11 cellular contexts compared by ENCODE assay signal in genomic region chr16:2040031-2040430, GRCh38. TPM values are rescaled to one million over a fixed set of nuclear protein-coding genes. Genes with fewer than 3 reads are reported as not detected.
DNase-seq lines count a peak whose midpoint lies in the region; ATAC-seq lines count a peak whose summit lies in the region.
"Had no signal": no experiment of that assay in that cellular context is flagged by ENCODE, and none has a peak within 500 bp of the region (broad histone marks: within the 10 kb centered on the region; RNA-seq: fewer than 3 reads in every experiment).

No MANE protein-coding gene starts in this region.

- H3K9me3 Mint-ChIP-seq in natural killer cell treated with Interleukin-12 subunit alpha and Interleukin-12 subunit beta and Interleukin-15 and Interleukin-18, amount 100 ng/mL, for 72 hours: no peaks in the 10 kb centered on the region
- H3K9me3 Mint-ChIP-seq: neural progenitor cell had no signal

- peaks cover 12% of the 10 kb centered on the region for H3K4me1 ChIP-seq in right cardiac atrium (ENCODE audit: control insufficient read depth, insufficient read depth, low read length)

- peak overlapping the region; percentile 76 for H3K27ac ChIP-seq in right cardiac atrium (ENCODE audit: low read length)
- peak overlapping the region; percentile 16 for H3K27ac ChIP-seq in substantia nigra (ENCODE audit: low read depth, low read length, poor library complexity, severe bottlenecking)
- H3K27ac ChIP-seq: neural progenitor cell had no signal

- no peak overlapping the region for H3K4me3 ChIP-seq in right cardiac atrium (ENCODE audit: low read length)
- H3K4me3 ChIP-seq: GM12878, neural progenitor cell had no signal

- H3K4me1 Mint-ChIP-seq in natural killer cell treated with Interleukin-12 subunit alpha and Interleukin-12 subunit beta and Interleukin-15 and Interleukin-18, amount 100 ng/mL, for 72 hours (ENCODE audit: low read depth in 2 of 2): no peaks in the 10 kb centered on the region

- no peaks in the 10 kb centered on the region for H3K27me3 Mint-ChIP-seq in natural killer cell treated with Interleukin-12 subunit alpha and Interleukin-12 subunit beta and Interleukin-15 and Interleukin-18, amount 100 ng/mL, for 72 hours

- no peak overlapping the region for H3K27ac Mint-ChIP-seq in natural killer cell treated with Interleukin-12 subunit alpha and Interleukin-12 subunit beta and Interleukin-15 and Interleukin-18, amount 100 ng/mL, for 72 hours
- H3K27ac Mint-ChIP-seq: neural progenitor cell had no signal

- no peaks in the 10 kb centered on the region for H3K36me3 Mint-ChIP-seq in natural killer cell treated with Interleukin-12 subunit alpha and Interleukin-12 subunit beta and Interleukin-15 and Interleukin-18, amount 100 ng/mL, for 72 hours
- H3K36me3 Mint-ChIP-seq: neural progenitor cell had no signal

- no peaks in the 10 kb centered on the region for H3K27me3 ChIP-seq in right cardiac atrium (ENCODE audit: control insufficient read depth, insufficient read depth)
- H3K27me3 ChIP-seq: neural progenitor cell had no signal

- H3K4me3 Mint-ChIP-seq in natural killer cell treated with Interleukin-12 subunit alpha and Interleukin-12 subunit beta and Interleukin-15 and Interleukin-18, amount 100 ng/mL, for 72 hours: no peak overlapping the region

- DNase-seq in RPMI7951 (ENCODE audit: low read depth): peak; percentile 48
- peak; percentile 55 to 77 (median 76) for DNase-seq in right cardiac atrium
- no peak for DNase-seq in substantia nigra (lab: John Stamatoyannopoulos, UW)
- no peak for DNase-seq in natural killer cell treated with Interleukin-12 subunit alpha and Interleukin-12 subunit beta and Interleukin-15 and Interleukin-18, amount 100 ng/mL, for 72 hours (ENCODE audit: low spot score)
- no peak for DNase-seq in activated CD8-positive, alpha-beta memory T cell treated with anti-CD3 and anti-CD28 coated beads for 24 hours
- no peak for DNase-seq in medulla oblongata (ENCODE audit: extremely low spot score)
- DNase-seq: NCI-H1048, trophoblast cell had no signal

- no peaks in the 10 kb centered on the region for H3K9me3 ChIP-seq in right cardiac atrium (ENCODE audit: control insufficient read depth, low read length)
- H3K9me3 ChIP-seq: Caco-2 had no signal

- intact Hi-C loops in right cardiac atrium (cut with DNase I): no loop called here

- ATAC-seq in right cardiac atrium: peak; percentile 0
- ATAC-seq in natural killer cell treated with Interleukin-12 subunit alpha and Interleukin-12 subunit beta and Interleukin-15 and Interleukin-18, amount 100 ng/mL, for 72 hours: no peak
- ATAC-seq: GM12878 had no signal

- WGBS in right cardiac atrium: 65% methylated on average over 14 of the region's 14 CpGs

RNA-seq across cellular contexts. Expression of gene NTHL1, which starts 7.6 kb away (rescaled TPM):
- total RNA-seq in RPMI7951 (2014; rRNA removed; shearing (Covaris generic)): 24.8 and 48.2 TPM in 2 replicates
- 10 to 100 TPM in 3 of 4 donors, 1 to 10 TPM in 1; 4.3 to 14.0 (median 12.5) TPM for total RNA-seq in right cardiac atrium
- polyA plus RNA-seq in right cardiac atrium: 21.3 TPM
- 10 to 100 TPM; 12.6 to 40.9 TPM for total RNA-seq in natural killer cell treated with Interleukin-12 subunit alpha and Interleukin-12 subunit beta and Interleukin-15 and Interleukin-18, amount 100 ng/mL, for 72 hours

RNA-seq across cellular contexts. Expression of gene TSC2, which starts 7.8 kb away (rescaled TPM):
- 19.0 and 19.5 TPM in 2 replicates for total RNA-seq in RPMI7951 (2014; rRNA removed; shearing (Covaris generic))
- 10 to 100 TPM; 67.3 to 72.4 (median 69.4) TPM for total RNA-seq in right cardiac atrium
- polyA plus RNA-seq in right cardiac atrium: 34.7 TPM
- 100 to 1,000 TPM; 106 to 155 TPM for total RNA-seq in natural killer cell treated with Interleukin-12 subunit alpha and Interleukin-12 subunit beta and Interleukin-15 and Interleukin-18, amount 100 ng/mL, for 72 hours

RNA-seq across cellular contexts. Expression of gene NHERF2, which starts 13.3 kb away (rescaled TPM):
- total RNA-seq in RPMI7951 (2014; rRNA removed; shearing (Covaris generic)): 49.0 and 51.1 TPM in 2 replicates
- total RNA-seq in right cardiac atrium: 100 to 1,000 TPM; 131 to 257 (median 158) TPM
- polyA plus RNA-seq in right cardiac atrium: 228 TPM
- 1 to 10 TPM; 3.8 to 4.5 TPM for total RNA-seq in natural killer cell treated with Interleukin-12 subunit alpha and Interleukin-12 subunit beta and Interleukin-15 and Interleukin-18, amount 100 ng/mL, for 72 hours

RNA-seq across cellular contexts. Expression of gene NPW, which starts 20.4 kb away (rescaled TPM):
- total RNA-seq in RPMI7951 (2014; rRNA removed; shearing (Covaris generic)): 0.20 and 0.24 TPM in 2 replicates
- total RNA-seq in right cardiac atrium: not detected
- polyA plus RNA-seq in right cardiac atrium: not detected
- total RNA-seq in natural killer cell treated with Interleukin-12 subunit alpha and Interleukin-12 subunit beta and Interleukin-15 and Interleukin-18, amount 100 ng/mL, for 72 hours: 1 to 10 TPM; 1.5 to 3.5 TPM

RNA-seq across cellular contexts. Expression of gene ZNF598, which starts 30.4 kb away (rescaled TPM):
- total RNA-seq in RPMI7951 (2014; rRNA removed; shearing (Covaris generic)): 9.7 and 13.6 TPM in 2 replicates
- total RNA-seq in right cardiac atrium: 10 to 100 TPM; 16.8 to 20.5 (median 17.5) TPM
- 14.0 TPM for polyA plus RNA-seq in right cardiac atrium
- total RNA-seq in natural killer cell treated with Interleukin-12 subunit alpha and Interleukin-12 subunit beta and Interleukin-15 and Interleukin-18, amount 100 ng/mL, for 72 hours: 100 to 1,000 TPM in 1 of 2 donors, 10 to 100 TPM in 1; 83.1 to 163 TPM

Comparison
In these comparisons a context has a peak if more than half of its experiments do, and no peak if none do; other contexts are left out.
1. DNase-seq: peak in RPMI7951 (single experiment) and right cardiac atrium (3 of 3); none in substantia nigra (0 of 49), natural killer cell treated with Interleukin-12 subunit alpha and Interleukin-12 subunit beta and Interleukin-15 and Interleukin-18, amount 100 ng/mL, for 72 hours (single experiment), activated CD8-positive, alpha-beta memory T cell treated with anti-CD3 and anti-CD28 coated beads for 24 hours (single experiment) and medulla oblongata (single experiment).
2. ATAC-seq: peak in right cardiac atrium (2 of 2); none in natural killer cell treated with Interleukin-12 subunit alpha and Interleukin-12 subunit beta and Interleukin-15 and Interleukin-18, amount 100 ng/mL, for 72 hours (0 of 2).